In genomic region chr15:101500865-101501551, GRCh38 we compare ENCODE assay signal across 15 cellular contexts. TPM values are rescaled to one million over a fixed set of nuclear protein-coding genes. Genes with fewer than 3 reads are reported as not detected.
DNase-seq lines count a peak whose midpoint lies in the region; ATAC-seq and TF ChIP-seq lines count a peak whose summit lies in the region.
"Had no signal": no experiment of that assay in that cellular context is flagged by ENCODE, and none has a peak within 500 bp of the region (broad histone marks: within the 10 kb centered on the region; RNA-seq: fewer than 3 reads in every experiment).

No MANE protein-coding gene starts in this region.

- intact Hi-C loops in natural killer cell (cut with micrococcal nuclease) (no loop called here), left colon (cut with DNase I, micrococcal nuclease) (loop anchor here in 1 of 2 donors (5.0 kb wide), 1 partner anchor 199 kb away; no protein-coding TSS in a partner anchor)

- peaks cover 10 to 25% of the 10 kb centered on the region in 2 donors for H3K4me1 Mint-ChIP-seq in natural killer cell treated with Interleukin-12 subunit alpha and Interleukin-12 subunit beta and Interleukin-15 and Interleukin-18, amount 100 ng/mL, for 72 hours (ENCODE audit: low read depth in 2 of 2)
- peaks cover 19 to 35% of the 10 kb centered on the region in 2 donors for H3K4me1 Mint-ChIP-seq in natural killer cell
- H3K4me1 Mint-ChIP-seq in activated naive CD8-positive, alpha-beta T cell treated with anti-CD3 and anti-CD28 coated beads for 36 hours = peaks cover 32% of the 10 kb centered on the region
- peaks cover 13% of the 10 kb centered on the region for H3K4me1 Mint-ChIP-seq in HFFc6 (ENCODE audit: low read depth)

- peak overlapping the region; percentile 22 for H3K4me3 Mint-ChIP-seq in natural killer cell treated with Interleukin-12 subunit alpha and Interleukin-12 subunit beta and Interleukin-15 and Interleukin-18, amount 100 ng/mL, for 72 hours
- H3K4me3 Mint-ChIP-seq in natural killer cell = no peak overlapping the region
- H3K4me3 Mint-ChIP-seq in activated naive CD8-positive, alpha-beta T cell treated with anti-CD3 and anti-CD28 coated beads for 36 hours = peak overlapping the region; percentile 61
- H3K4me3 Mint-ChIP-seq in HFFc6 = no peak overlapping the region

- no peaks in the 10 kb centered on the region for H3K36me3 Mint-ChIP-seq in natural killer cell treated with Interleukin-12 subunit alpha and Interleukin-12 subunit beta and Interleukin-15 and Interleukin-18, amount 100 ng/mL, for 72 hours
- H3K36me3 Mint-ChIP-seq in natural killer cell (no peaks in the 10 kb centered on the region), HFFc6 (ENCODE audit: low read depth) (no peaks in the 10 kb centered on the region)
- H3K36me3 Mint-ChIP-seq in activated naive CD8-positive, alpha-beta T cell treated with anti-CD3 and anti-CD28 coated beads for 36 hours = no peaks in the 10 kb centered on the region

- H3K27ac ChIP-seq in substantia nigra (ENCODE audit: low read depth, low read length, poor library complexity, severe bottlenecking) = peak overlapping the region; percentile 77
- H3K27ac ChIP-seq: foreskin keratinocyte, lower lobe of right lung, prostate gland, thyroid gland had no signal

- no peak for DNase-seq in natural killer cell treated with Interleukin-12 subunit alpha and Interleukin-12 subunit beta and Interleukin-15 and Interleukin-18, amount 100 ng/mL, for 72 hours (ENCODE audit: low spot score)
- no peak for DNase-seq in natural killer cell
- no peak for DNase-seq in activated naive CD8-positive, alpha-beta T cell treated with anti-CD3 and anti-CD28 coated beads for 36 hours
- DNase-seq in left colon = no peak
- DNase-seq in substantia nigra (lab: John Stamatoyannopoulos, UW) = no peak
- DNase-seq in NCI-H2081 treated with DMSO at 0.1 percent for 48 hours (lab: John Stamatoyannopoulos, UW) = no peak
- no peak for DNase-seq in HFFc6
- no peak for DNase-seq in NCI-H2227 (lab: John Stamatoyannopoulos, UW; ENCODE audit: unreplicated experiment)
- DNase-seq: lower lobe of right lung, NCI-H1092, SIG-M5 had no signal

- TF ChIP-seq CTCF in natural killer cell (IDR thresholded peaks at IDR 0.05) = no peak
- no peak for TF ChIP-seq CTCF in HFFc6 (IDR thresholded peaks at IDR 0.05)

- no peak overlapping the region for H3K27ac Mint-ChIP-seq in natural killer cell treated with Interleukin-12 subunit alpha and Interleukin-12 subunit beta and Interleukin-15 and Interleukin-18, amount 100 ng/mL, for 72 hours
- H3K27ac Mint-ChIP-seq in natural killer cell = peak overlapping the region in 1 of 2 donors; percentile 75
- H3K27ac Mint-ChIP-seq in activated naive CD8-positive, alpha-beta T cell treated with anti-CD3 and anti-CD28 coated beads for 36 hours = no peak overlapping the region
- H3K27ac Mint-ChIP-seq in HFFc6 = no peak overlapping the region
- H3K27ac Mint-ChIP-seq: activated B cell treated with CpG ODN at 0.5 μM for 24 hours had no signal

- H3K9me3 Mint-ChIP-seq in natural killer cell treated with Interleukin-12 subunit alpha and Interleukin-12 subunit beta and Interleukin-15 and Interleukin-18, amount 100 ng/mL, for 72 hours = no peaks in the 10 kb centered on the region
- no peaks in the 10 kb centered on the region for H3K9me3 Mint-ChIP-seq in natural killer cell
- H3K9me3 Mint-ChIP-seq in activated naive CD8-positive, alpha-beta T cell treated with anti-CD3 and anti-CD28 coated beads for 36 hours = no peaks in the 10 kb centered on the region
- no peaks in the 10 kb centered on the region for H3K9me3 Mint-ChIP-seq in HFFc6
- H3K9me3 Mint-ChIP-seq: activated B cell treated with CpG ODN at 0.5 μM for 24 hours had no signal

- H3K27me3 Mint-ChIP-seq in natural killer cell treated with Interleukin-12 subunit alpha and Interleukin-12 subunit beta and Interleukin-15 and Interleukin-18, amount 100 ng/mL, for 72 hours = peaks cover 37 to 46% of the 10 kb centered on the region in 2 donors
- H3K27me3 Mint-ChIP-seq in natural killer cell (ENCODE audit: low read depth in 2 of 2) (peaks cover 25 to 38% of the 10 kb centered on the region in 2 donors), HFFc6 (ENCODE audit: insufficient read depth) (peaks cover 23% of the 10 kb centered on the region)
- H3K27me3 Mint-ChIP-seq in activated naive CD8-positive, alpha-beta T cell treated with anti-CD3 and anti-CD28 coated beads for 36 hours = peaks cover 29% of the 10 kb centered on the region

- ATAC-seq in natural killer cell treated with Interleukin-12 subunit alpha and Interleukin-12 subunit beta and Interleukin-15 and Interleukin-18, amount 100 ng/mL, for 72 hours = no peak
- ATAC-seq in natural killer cell (no peak), left colon (peak; percentile 39)

RNA-seq across cellular contexts. Expression of gene PCSK6, which starts 11.5 kb away (rescaled TPM):
- total RNA-seq in natural killer cell treated with Interleukin-12 subunit alpha and Interleukin-12 subunit beta and Interleukin-15 and Interleukin-18, amount 100 ng/mL, for 72 hours = under 1 TPM in 1 of 2 donors, not detected in 1; 0.95 TPM
- total RNA-seq in natural killer cell = 1 to 10 TPM; 1.5 to 2.4 (median 2.4) TPM
- total RNA-seq in activated naive CD8-positive, alpha-beta T cell treated with anti-CD3 and anti-CD28 coated beads for 36 hours = 1 to 10 TPM; 4.0 to 4.6 TPM
- total RNA-seq in left colon = 10 to 100 TPM; 36.4 to 66.2 TPM
- total RNA-seq in HFFc6 (2021; fragmentation: NEBNext Ultra II Directional; extraction: Animal tissue kit (Norgen Biotek cat#: 25700)) = not detected

Comparison
In these comparisons a context has a peak if more than half of its experiments do, and no peak if none do; other contexts are left out.
1. H3K4me3 Mint-ChIP-seq: peak in natural killer cell treated with Interleukin-12 subunit alpha and Interleukin-12 subunit beta and Interleukin-15 and Interleukin-18, amount 100 ng/mL, for 72 hours (single experiment) and activated naive CD8-positive, alpha-beta T cell treated with anti-CD3 and anti-CD28 coated beads for 36 hours (single experiment); none in natural killer cell (single experiment) and HFFc6 (single experiment).
2. RNA of gene PCSK6, which starts 11.5 kb away (total RNA-seq): 36.4 to 66.2 TPM in left colon; 4.0 to 4.6 TPM in activated naive CD8-positive, alpha-beta T cell treated with anti-CD3 and anti-CD28 coated beads for 36 hours, 1.5 to 2.4 TPM in natural killer cell, 0.95 TPM in natural killer cell treated with Interleukin-12 subunit alpha and Interleukin-12 subunit beta and Interleukin-15 and Interleukin-18, amount 100 ng/mL, for 72 hours and not detected in HFFc6; every median in the first group is over 4 times any median in the second.